ENCODE assay signal across 24 cellular contexts in genomic region chr17:30827082-30827481, GRCh38.
"Had no signal": no experiment of that assay in that cellular context is flagged by ENCODE, and none has a peak within 500 bp of the region (broad histone marks: within the 10 kb centered on the region; RNA-seq: fewer than 3 reads in every experiment).

No MANE protein-coding gene starts in this region.

- DNase-seq: effector CD8-positive, alpha-beta T cell; endodermal cell; foreskin fibroblast; gastrocnemius medialis; head of caudate nucleus; left ventricle myocardium superior; lower lobe of right lung; natural killer cell; stimulated activated CD4-positive, alpha-beta T cell treated with anti-CD3 and anti-CD28 coated beads, Interleukin-12 subunit alpha, Interleukin-12 subunit beta, amount 100 ng/mL, for 4 hours; stimulated activated CD4-positive, alpha-beta T cell treated with anti-CD3 and anti-CD28 coated beads, Interleukin-1b, Interleukin-23, amount 100 ng/mL, for 48 hours; stimulated activated CD4-positive, alpha-beta T cell treated with anti-CD3 and anti-CD28 coated beads, Interleukin-4, amount 100 ng/mL, for 24 hours; stimulated activated naive B cell treated with anti-CD40 and anti-IgM and Interleukin-4, amounts not matched to agents 10 μg/mL and 1 μg/mL and 100 μg/mL, for 72 hours; upper lobe of right lung; uterus had no signal

- H3K27me3 ChIP-seq: colonic mucosa, gastrocnemius medialis, tibial nerve, upper lobe of right lung, uterus had no signal

- H3K9ac ChIP-seq: parathyroid adenoma had no signal

- ATAC-seq: esophagus mucosa; gastrocnemius medialis; left ventricle myocardium superior; lower lobe of right lung; natural killer cell; sciatic nerve; stimulated activated naive B cell treated with anti-CD40 and anti-IgM and Interleukin-4, amounts not matched to agents 10 μg/mL and 1 μg/mL and 100 μg/mL, for 72 hours; upper lobe of right lung had no signal

- H3K4me3 Mint-ChIP-seq: dendritic cell treated with granulocyte-macrophage colony-stimulating factor and Interleukin-4, amounts not matched to agents 40 ng/mL and 50 ng/mL, for 4 days; endodermal cell; natural killer cell; stimulated activated naive B cell treated with anti-CD40 and anti-IgM and Interleukin-4, amounts not matched to agents 10 μg/mL and 1 μg/mL and 100 μg/mL, for 72 hours; stimulated activated naive CD8-positive, alpha-beta T cell treated with anti-CD3 and anti-CD28 coated beads, Interleukin-15, Interleukin-2, amounts not matched to agents 100 ng/mL and 50 ng/mL, for 24 hours had no signal

- H3K27me3 Mint-ChIP-seq: dendritic cell treated with granulocyte-macrophage colony-stimulating factor and Interleukin-4, amounts not matched to agents 40 ng/mL and 50 ng/mL, for 4 days; progenitor cell of endocrine pancreas; stimulated activated naive B cell treated with anti-CD40 and anti-IgM and Interleukin-4, amounts not matched to agents 10 μg/mL and 1 μg/mL and 100 μg/mL, for 72 hours; stimulated activated naive CD8-positive, alpha-beta T cell treated with anti-CD3 and anti-CD28 coated beads, Interleukin-15, Interleukin-2, amounts not matched to agents 100 ng/mL and 50 ng/mL, for 24 hours had no signal

- H3K27ac ChIP-seq: gastrocnemius medialis, lower lobe of right lung, parathyroid adenoma, thoracic aorta, tibial nerve, upper lobe of right lung, uterus had no signal

- H3K4me3 ChIP-seq: colonic mucosa, gastrocnemius medialis, lower lobe of right lung, smooth muscle cell, thoracic aorta, tibial nerve, upper lobe of right lung, uterus had no signal

- H3K36me3 Mint-ChIP-seq: natural killer cell had no signal

- H2AFZ ChIP-seq: parathyroid adenoma had no signal

- H3K36me3 ChIP-seq: colonic mucosa, gastrocnemius medialis, lower lobe of right lung, thoracic aorta, tibial nerve, upper lobe of right lung, uterus had no signal

- H3K27ac Mint-ChIP-seq: dendritic cell treated with granulocyte-macrophage colony-stimulating factor and Interleukin-4, amounts not matched to agents 40 ng/mL and 50 ng/mL, for 4 days; endodermal cell; natural killer cell; progenitor cell of endocrine pancreas; stimulated activated naive B cell treated with anti-CD40 and anti-IgM and Interleukin-4, amounts not matched to agents 10 μg/mL and 1 μg/mL and 100 μg/mL, for 72 hours; stimulated activated naive CD8-positive, alpha-beta T cell treated with anti-CD3 and anti-CD28 coated beads, Interleukin-15, Interleukin-2, amounts not matched to agents 100 ng/mL and 50 ng/mL, for 24 hours had no signal

- H3K9me3 Mint-ChIP-seq: dendritic cell treated with granulocyte-macrophage colony-stimulating factor and Interleukin-4, amounts not matched to agents 40 ng/mL and 50 ng/mL, for 4 days; endodermal cell; natural killer cell; stimulated activated naive B cell treated with anti-CD40 and anti-IgM and Interleukin-4, amounts not matched to agents 10 μg/mL and 1 μg/mL and 100 μg/mL, for 72 hours; stimulated activated naive CD8-positive, alpha-beta T cell treated with anti-CD3 and anti-CD28 coated beads, Interleukin-15, Interleukin-2, amounts not matched to agents 100 ng/mL and 50 ng/mL, for 24 hours had no signal

- H3K4me2 ChIP-seq: smooth muscle cell had no signal

- H3K9me3 ChIP-seq: colonic mucosa, gastrocnemius medialis, lower lobe of right lung, thoracic aorta, tibial nerve, upper lobe of right lung, uterus had no signal
